In the genomic region with DNA sequence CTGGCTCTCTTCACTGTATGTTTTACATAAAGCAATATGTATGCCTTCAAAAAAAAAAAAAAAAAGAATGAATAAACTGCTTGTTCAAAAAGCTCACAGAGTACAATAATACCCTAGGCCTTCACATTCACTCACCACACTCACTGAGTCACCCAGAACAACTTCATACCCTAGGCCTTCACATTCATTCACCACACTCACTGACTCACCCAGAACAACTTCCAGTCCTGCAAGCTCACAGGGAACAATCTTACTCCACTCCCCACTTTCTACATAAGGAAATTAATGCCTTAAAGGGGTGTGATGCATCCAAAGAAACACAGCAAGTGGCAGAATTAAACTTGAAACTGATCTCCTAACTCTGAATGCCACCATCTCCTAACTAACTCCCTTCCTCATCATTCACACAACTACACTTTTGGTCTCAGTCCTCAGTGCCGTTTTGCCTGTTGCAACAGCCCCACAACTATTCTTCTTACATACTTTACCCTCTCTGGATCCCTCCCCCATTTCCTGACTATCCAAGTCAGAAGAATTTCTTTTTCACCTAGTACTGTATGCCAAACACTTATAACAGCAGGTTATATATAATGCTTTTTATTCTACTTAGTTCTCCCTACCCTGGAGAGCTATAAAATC, we compare ENCODE assay signal across 8 cellular contexts. TPM values are rescaled to one million over a fixed set of nuclear protein-coding genes. Genes with fewer than 3 reads are reported as not detected.
DNase-seq lines count a peak whose midpoint lies in the region; ATAC-seq, FAIRE-seq and TF ChIP-seq lines count a peak whose summit lies in the region.
"Had no signal": no experiment of that assay in that cellular context is flagged by ENCODE, and none has a peak within 500 bp of the region (broad histone marks: within the 10 kb centered on the region; RNA-seq: fewer than 3 reads in every experiment).

No MANE protein-coding gene starts in this region.

- peak; percentile 27 for DNase-seq in H54 (ENCODE audit: insufficient read length, low spot score)
- peak; percentile 84 for DNase-seq in RCC 7860 (ENCODE audit: low spot score)
- no peak for DNase-seq in esophagus squamous epithelium (lab: John Stamatoyannopoulos, UW)
- peak; percentile 99 for DNase-seq in renal cortical epithelial cell (ENCODE audit: low read depth)
- DNase-seq in NOMO-1 (lab: John Stamatoyannopoulos, UW; ENCODE audit: unreplicated experiment in 2 of 2), result no peak
- DNase-seq in KG1 (lab: John Stamatoyannopoulos, UW), result no peak

- H3K9me3 ChIP-seq in esophagus squamous epithelium, result no peaks in the 10 kb centered on the region

- no peak overlapping the region for H3K4me3 ChIP-seq in esophagus squamous epithelium

- intact Hi-C loops in esophagus squamous epithelium (cut with DNase I), result no loop called here

- peak; percentile 88 for FAIRE-seq in H54 (lab: Jason Lieb, UNC)
- FAIRE-seq in RCC 7860 (lab: Jason Lieb, UNC), result peak; percentile 90
- FAIRE-seq: islet of Langerhans had no signal

- WGBS in esophagus squamous epithelium, 2 donors, result 31 to 36% methylated on average over 1 of the region's 1 CpG

- no peak for TF ChIP-seq CTCF in esophagus squamous epithelium (IDR thresholded peaks at IDR 0.05)

- H3K27ac ChIP-seq in esophagus squamous epithelium, result peak overlapping the region; percentile 33 to 60 (median 53)

- no peaks in the 10 kb centered on the region for H3K27me3 ChIP-seq in esophagus squamous epithelium

- peaks cover 0 to 45% (median 0%) of the 10 kb centered on the region in 3 donors for H3K36me3 ChIP-seq in esophagus squamous epithelium

- TF ChIP-seq POLR2A in H54 (IDR thresholded peaks at IDR 0.05; ENCODE audit: low read depth, low read length), result no peak
- TF ChIP-seq POLR2A in esophagus squamous epithelium (IDR thresholded peaks at IDR 0.05), result no peak

- ATAC-seq in HG02642 (IDR thresholded peaks at IDR 0.05; ENCODE audit: poor library complexity, unreplicated experiment), result no peak

- peaks cover 0 to 30% (median 4%) of the 10 kb centered on the region in 3 donors for H3K4me1 ChIP-seq in esophagus squamous epithelium

RNA-seq across cellular contexts. Expression of gene NHSL1, which starts 34.2 kb away (rescaled TPM):
- 10 to 100 TPM; 13.1 to 58.2 (median 32.0) TPM for total RNA-seq in esophagus squamous epithelium
- total RNA-seq in renal cortical epithelial cell, result 11.8 and 38.0 TPM in 2 replicates

Comparison
In these comparisons a context has a peak if more than half of its experiments do, and no peak if none do; other contexts are left out.
1. DNase-seq: peak in H54 (single experiment), RCC 7860 (single experiment) and renal cortical epithelial cell (single experiment); none in esophagus squamous epithelium (single experiment), NOMO-1 (0 of 2) and KG1 (single experiment).